19 cellular contexts compared by ENCODE assay signal in genomic region chr19:38816131-38816750, GRCh38. TPM values are rescaled to one million over a fixed set of nuclear protein-coding genes. Genes with fewer than 3 reads are reported as not detected.
DNase-seq lines count a peak whose midpoint lies in the region; FAIRE-seq and TF ChIP-seq lines count a peak whose summit lies in the region.
"Had no signal": no experiment of that assay in that cellular context is flagged by ENCODE, and none has a peak within 500 bp of the region (broad histone marks: within the 10 kb centered on the region; RNA-seq: fewer than 3 reads in every experiment).

No MANE protein-coding gene starts in this region.

- H3K4me1 ChIP-seq in endodermal cell (ENCODE audit: control insufficient read depth, insufficient read depth, low read length): no peaks in the 10 kb centered on the region
- peaks cover 3 to 10% of the 10 kb centered on the region in 2 donors for H3K4me1 ChIP-seq in small intestine (ENCODE audit: control insufficient read depth in 2 of 2, insufficient read depth in 1 of 2, low read depth in 1 of 2, low read length in 1 of 2)
- peaks cover 23% of the 10 kb centered on the region for H3K4me1 ChIP-seq in testis

- H3K9me3 Mint-ChIP-seq in endodermal cell: peaks cover 12% of the 10 kb centered on the region
- H3K9me3 Mint-ChIP-seq: CD14-positive monocyte had no signal

- peaks cover 8% of the 10 kb centered on the region for H3K4me1 Mint-ChIP-seq in endodermal cell
- H3K4me1 Mint-ChIP-seq: CD14-positive monocyte had no signal

- H3K9me3 ChIP-seq in endodermal cell (ENCODE audit: control insufficient read depth, low read length) (no peaks in the 10 kb centered on the region), small intestine (ENCODE audit: control insufficient read depth, low read depth) (no peaks in the 10 kb centered on the region), testis (no peaks in the 10 kb centered on the region)

- TF ChIP-seq POLR2A in testis (IDR thresholded peaks at IDR 0.05): no peak

- peak overlapping the region; percentile 48 for H3K27ac Mint-ChIP-seq in endodermal cell

- H3K27me3 ChIP-seq in H7 (ENCODE audit: control insufficient read depth, insufficient read depth, low read length): no peaks in the 10 kb centered on the region
- no peaks in the 10 kb centered on the region for H3K27me3 ChIP-seq in endodermal cell (ENCODE audit: control insufficient read depth, insufficient read depth, low read length, poor library complexity, severe bottlenecking)
- H3K27me3 ChIP-seq in small intestine (ENCODE audit: control insufficient read depth in 2 of 2, insufficient read depth in 2 of 2, low read length in 2 of 2): no peaks in the 10 kb centered on the region
- no peaks in the 10 kb centered on the region for H3K27me3 ChIP-seq in testis

- DNase-seq in H7 (peak; percentile 41), endodermal cell (no peak), small intestine (no peak), testis (no peak), GF-D8 (lab: John Stamatoyannopoulos, UW) (no peak)
- DNase-seq in stimulated activated naive CD4-positive, alpha-beta T cell treated with Interleukin-2 at 50 U/mL for 16 hours (lab: John Stamatoyannopoulos, UW): no peak
- DNase-seq: COR-L47, DMS153, GDM1, HCEC 1CT, KBM-7, NCI-H1105, NCI-H2081, NCI-H446 treated with DMSO at 0.1 percent for 48 hours had no signal

- no peak for FAIRE-seq in small intestine (lab: Jason Lieb, UNC)
- FAIRE-seq: GM19239 had no signal

- intact Hi-C loops in testis (cut with DNase I; ENCODE audit: low total_unique reads): no loop called here

- H3K36me3 ChIP-seq in H7 (replicated peaks; ENCODE audit: control insufficient read depth, insufficient read depth, low read length) (peaks cover 4% of the 10 kb centered on the region), endodermal cell (ENCODE audit: control insufficient read depth, insufficient read depth, low read length) (peaks cover 20% of the 10 kb centered on the region), small intestine (ENCODE audit: control insufficient read depth in 2 of 2, insufficient read depth in 2 of 2, low read length in 2 of 2) (peaks cover 0 to 10% of the 10 kb centered on the region in 2 donors), testis (ENCODE audit: low read depth, missing control alignments) (no peaks in the 10 kb centered on the region)

- TF ChIP-seq CTCF in endodermal cell (conservative IDR thresholded peaks at IDR 0.05) (no peak), testis (IDR thresholded peaks at IDR 0.05) (no peak)

- WGBS in endodermal cell (ENCODE audit: insufficient coverage in 1 of 2, insufficient read length in 1 of 2), 2 experiments: 93 to 94% methylated on average over 14 to 18 of the region's 18 CpGs
- 91 to 94% (median 91%) methylated on average over 15 to 18 of the region's 18 CpGs for WGBS in small intestine, 3 donors
- 67 to 90% methylated on average over 5 to 18 of the region's 18 CpGs for WGBS in testis, 2 donors

- peaks cover 46% of the 10 kb centered on the region for H3K36me3 Mint-ChIP-seq in endodermal cell (ENCODE audit: low read depth)

- no peak overlapping the region for H3K4me3 ChIP-seq in H7 (ENCODE audit: insufficient read depth, low read depth, low read length)
- no peak overlapping the region for H3K4me3 ChIP-seq in endodermal cell (ENCODE audit: low read length)
- no peak overlapping the region for H3K4me3 ChIP-seq in small intestine (ENCODE audit: low read depth in 1 of 2, low read length in 2 of 2)
- peak overlapping the region in 1 of 2 donors; percentile 15 for H3K4me3 ChIP-seq in testis

- no peaks in the 10 kb centered on the region for H3K27me3 Mint-ChIP-seq in endodermal cell (ENCODE audit: insufficient read depth)

- H3K9ac ChIP-seq in endodermal cell (ENCODE audit: extremely low read depth, low read length, poor library complexity, severe bottlenecking): no peak overlapping the region

- H3K27ac ChIP-seq in endodermal cell (ENCODE audit: low read depth, low read length) (no peak overlapping the region), small intestine (ENCODE audit: low read depth in 1 of 2, low read length in 1 of 2) (peak overlapping the region; percentile 55 to 89), testis (no peak overlapping the region)

- no peak overlapping the region for H3K4me3 Mint-ChIP-seq in endodermal cell
- H3K4me3 Mint-ChIP-seq: CD14-positive monocyte had no signal

RNA-seq across cellular contexts. Expression of gene LGALS4, which starts 3.5 kb away (rescaled TPM):
- total RNA-seq in H7 (2014; rRNA removed; shearing (Covaris generic)): not detected in 2 replicates
- total RNA-seq in endodermal cell: under 1 TPM; 0.49 to 0.84 TPM
- polyA plus RNA-seq in endodermal cell (2013, experiment 1 of 2): 0.50 TPM
- 0.29 TPM for polyA plus RNA-seq in endodermal cell (2013, experiment 2 of 2)
- 1,000 to 10,000 TPM; 1,250 to 3,807 (median 3,710) TPM for polyA plus RNA-seq in small intestine
- total RNA-seq in testis: 1 to 10 TPM; 1.6 to 1.9 TPM
- polyA plus RNA-seq in testis (ENCODE audit: insufficient read depth, low read depth, low replicate concordance): 1.6 TPM
- total RNA-seq: Daoy, SK-MEL-5 had no signal
- polyA plus RNA-seq: CD14-positive monocyte had no signal

RNA-seq across cellular contexts. Expression of gene ECH1, which starts 15.4 kb away (rescaled TPM):
- 97.6 and 109 TPM in 2 replicates for total RNA-seq in H7 (2014; rRNA removed; shearing (Covaris generic))
- total RNA-seq in endodermal cell: 100 to 1,000 TPM; 114 to 129 TPM
- polyA plus RNA-seq in endodermal cell (2013, experiment 1 of 2): 72.3 TPM
- polyA plus RNA-seq in endodermal cell (2013, experiment 2 of 2): 68.9 TPM
- polyA plus RNA-seq in small intestine: 100 to 1,000 TPM; 218 to 344 (median 317) TPM
- total RNA-seq in testis: 100 to 1,000 TPM; 176 to 193 TPM
- polyA plus RNA-seq in testis (ENCODE audit: insufficient read depth, low read depth, low replicate concordance): 217 TPM

RNA-seq across cellular contexts. Expression of gene LGALS7B, which starts 27.2 kb away (rescaled TPM):
- total RNA-seq in H7 (2014; rRNA removed; shearing (Covaris generic)): not detected in 2 replicates
- total RNA-seq in endodermal cell: not detected
- polyA plus RNA-seq in endodermal cell (2013, experiment 1 of 2): not detected
- polyA plus RNA-seq in endodermal cell (2013, experiment 2 of 2): not detected
- 1 to 10 TPM in 2 of 3 donors, not detected in 1; 2.0 to 5.4 TPM for polyA plus RNA-seq in small intestine
- 1 to 10 TPM; 2.3 to 8.1 TPM for total RNA-seq in testis
- not detected for polyA plus RNA-seq in testis (ENCODE audit: insufficient read depth, low read depth, low replicate concordance)
- total RNA-seq: Daoy, Right ventricle myocardium inferior, SK-MEL-5 had no signal
- polyA plus RNA-seq: CD14-positive monocyte had no signal

RNA-seq across cellular contexts. Expression of gene HNRNPL, which starts 33.5 kb away (rescaled TPM):
- total RNA-seq in H7 (2014; rRNA removed; shearing (Covaris generic)): 454 and 591 TPM in 2 replicates
- total RNA-seq in endodermal cell: 100 to 1,000 TPM; 607 to 646 TPM
- polyA plus RNA-seq in endodermal cell (2013, experiment 1 of 2): 602 TPM
- 584 TPM for polyA plus RNA-seq in endodermal cell (2013, experiment 2 of 2)
- 100 to 1,000 TPM; 118 to 182 (median 171) TPM for polyA plus RNA-seq in small intestine
- 100 to 1,000 TPM; 216 to 249 TPM for total RNA-seq in testis
- polyA plus RNA-seq in testis (ENCODE audit: insufficient read depth, low read depth, low replicate concordance): 307 TPM

RNA-seq across cellular contexts. Expression of gene LGALS7, which starts 42.9 kb away (rescaled TPM):
- total RNA-seq in H7 (2014; rRNA removed; shearing (Covaris generic)): 0.37 and 1.9 TPM in 2 replicates
- total RNA-seq in endodermal cell (1 to 10 TPM in 1 of 2 donors, not detected in 1; 1.8 TPM), testis (not detected)
- not detected for polyA plus RNA-seq in endodermal cell (2013, experiment 1 of 2)
- not detected for polyA plus RNA-seq in endodermal cell (2013, experiment 2 of 2)
- polyA plus RNA-seq in small intestine (1 to 10 TPM in 1 of 3 donors, not detected in 2; 1.1 TPM), testis (ENCODE audit: insufficient read depth, low read depth, low replicate concordance) (4.4 TPM)
- total RNA-seq: Daoy, Right ventricle myocardium inferior, SK-MEL-5 had no signal
- polyA plus RNA-seq: CD14-positive monocyte had no signal

Comparison
In these comparisons a context has a peak if more than half of its experiments do, and no peak if none do; other contexts are left out.
1. H3K27ac ChIP-seq: peak in small intestine (2 of 2); none in endodermal cell (single experiment) and testis (0 of 2).